Comparison of ENCODE assay signal across 8 cellular contexts in the genomic region with DNA sequence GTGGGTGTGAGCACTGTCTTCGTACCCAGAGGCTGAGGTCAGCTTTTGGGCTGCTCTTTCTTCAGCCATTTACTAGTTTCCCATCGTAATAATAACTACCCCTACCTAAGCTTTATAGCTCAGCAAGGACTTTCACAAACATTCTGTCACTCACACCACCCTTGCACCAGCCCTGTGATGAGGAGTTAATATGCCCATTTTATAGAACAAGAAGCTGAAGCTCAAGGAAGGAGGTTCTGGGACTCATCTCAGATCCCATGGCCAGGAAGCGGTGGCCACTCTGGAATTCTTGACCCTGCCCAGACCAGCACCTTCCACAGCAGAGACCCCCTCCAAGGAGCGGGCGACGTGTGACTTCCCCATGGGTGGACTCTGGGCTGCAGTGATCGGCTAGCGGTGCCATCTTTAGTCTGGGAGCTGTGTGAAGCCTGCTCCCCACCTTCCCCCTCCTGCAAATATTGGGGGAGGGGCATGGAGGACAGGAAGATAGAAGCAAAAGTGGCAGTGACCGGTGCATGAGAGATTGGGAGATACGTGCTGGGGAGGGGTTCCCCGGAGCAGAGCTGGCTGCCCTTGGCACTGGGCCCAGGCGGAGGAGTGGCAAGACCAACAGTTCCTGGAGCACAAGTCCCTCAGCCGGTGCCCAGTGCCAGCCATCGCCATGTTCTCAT.
DNase-seq lines count a peak whose midpoint lies in the region; ATAC-seq and TF ChIP-seq lines count a peak whose summit lies in the region.

No MANE protein-coding gene starts in this region.

- no peak overlapping the region for H3K4me3 ChIP-seq in muscle layer of colon (ENCODE audit: low read depth in 1 of 2, low read length in 2 of 2)

- H3K4me1 Mint-ChIP-seq in activated T-helper 1 cell treated with anti-CD3 and anti-CD28 coated beads, Interleukin-12 subunit alpha, Interleukin-12 subunit beta, Interleukin-2, Interleukin-4 antibody, amounts not matched to agents 30 ng/mL and 10 ng/mL and 1 ng/mL, durations not matched to agents 14 hours and 24 hours and 36 hours (ENCODE audit: low read depth), result peaks cover 19% of the 10 kb centered on the region

- no peaks in the 10 kb centered on the region for H3K27me3 ChIP-seq in muscle layer of colon (ENCODE audit: control insufficient read depth in 1 of 2, insufficient read depth in 2 of 2, low read length in 2 of 2)

- no peak for ATAC-seq in GM18867 (IDR thresholded peaks at IDR 0.05; ENCODE audit: unreplicated experiment)

- no peaks in the 10 kb centered on the region for H3K36me3 Mint-ChIP-seq in activated T-helper 1 cell treated with anti-CD3 and anti-CD28 coated beads, Interleukin-12 subunit alpha, Interleukin-12 subunit beta, Interleukin-2, Interleukin-4 antibody, amounts not matched to agents 30 ng/mL and 10 ng/mL and 1 ng/mL, durations not matched to agents 14 hours and 24 hours and 36 hours (ENCODE audit: low read depth)

- DNase-seq in NCI-H1092 treated with DMSO at 0.1 percent for 48 hours (lab: John Stamatoyannopoulos, UW) (peak; percentile 77), cerebellar cortex (ENCODE audit: low spot score) (peak; percentile 62), NOMO-1 (lab: John Stamatoyannopoulos, UW; ENCODE audit: unreplicated experiment in 2 of 2) (no peak)
- DNase-seq in central memory CD4-positive, alpha-beta T cell, result no peak
- DNase-seq in activated T-helper 1 cell treated with anti-CD3 and anti-CD28 coated beads, Interleukin-12 subunit alpha, Interleukin-12 subunit beta, Interleukin-2, Interleukin-4 antibody, amounts not matched to agents 30 ng/mL and 10 ng/mL and 1 ng/mL, durations not matched to agents 14 hours and 24 hours and 36 hours (ENCODE audit: low spot score), result no peak

- H3K9me3 Mint-ChIP-seq in activated T-helper 1 cell treated with anti-CD3 and anti-CD28 coated beads, Interleukin-12 subunit alpha, Interleukin-12 subunit beta, Interleukin-2, Interleukin-4 antibody, amounts not matched to agents 30 ng/mL and 10 ng/mL and 1 ng/mL, durations not matched to agents 14 hours and 24 hours and 36 hours, result no peaks in the 10 kb centered on the region

- no peak for TF ChIP-seq CTCF in C4-2B (conservative IDR thresholded peaks at IDR 0.05)

- H3K27ac Mint-ChIP-seq in activated T-helper 1 cell treated with anti-CD3 and anti-CD28 coated beads, Interleukin-12 subunit alpha, Interleukin-12 subunit beta, Interleukin-2, Interleukin-4 antibody, amounts not matched to agents 30 ng/mL and 10 ng/mL and 1 ng/mL, durations not matched to agents 14 hours and 24 hours and 36 hours, result no peak overlapping the region

- peaks cover 49% of the 10 kb centered on the region for H3K4me1 ChIP-seq in muscle layer of colon (ENCODE audit: insufficient read depth, low read length)

- no peak overlapping the region for H3K9ac ChIP-seq in muscle layer of colon (ENCODE audit: low read length)

- no peaks in the 10 kb centered on the region for H3K36me3 ChIP-seq in muscle layer of colon (ENCODE audit: insufficient read depth, low read length)

- intact Hi-C loops in activated T-helper 1 cell treated with anti-CD3 and anti-CD28 coated beads, Interleukin-12 subunit alpha, Interleukin-12 subunit beta, Interleukin-2, Interleukin-4 antibody, amounts not matched to agents 30 ng/mL and 10 ng/mL and 1 ng/mL, durations not matched to agents 14 hours and 24 hours and 36 hours (cut with micrococcal nuclease), result no loop called here

- H3K27me3 Mint-ChIP-seq in activated T-helper 1 cell treated with anti-CD3 and anti-CD28 coated beads, Interleukin-12 subunit alpha, Interleukin-12 subunit beta, Interleukin-2, Interleukin-4 antibody, amounts not matched to agents 30 ng/mL and 10 ng/mL and 1 ng/mL, durations not matched to agents 14 hours and 24 hours and 36 hours (ENCODE audit: insufficient read depth), result peaks cover 2% of the 10 kb centered on the region

- no peak overlapping the region for H3K4me3 Mint-ChIP-seq in activated T-helper 1 cell treated with anti-CD3 and anti-CD28 coated beads, Interleukin-12 subunit alpha, Interleukin-12 subunit beta, Interleukin-2, Interleukin-4 antibody, amounts not matched to agents 30 ng/mL and 10 ng/mL and 1 ng/mL, durations not matched to agents 14 hours and 24 hours and 36 hours

- H3K9me3 ChIP-seq in muscle layer of colon (ENCODE audit: low read length), result no peaks in the 10 kb centered on the region

- H3K27ac ChIP-seq in C4-2B, result peak overlapping the region; percentile 100
- peak overlapping the region; percentile 80 for H3K27ac ChIP-seq in muscle layer of colon (ENCODE audit: low read depth, low read length)

Comparison
In these comparisons a context has a peak if more than half of its experiments do, and no peak if none do; other contexts are left out.
1. DNase-seq: peak in NCI-H1092 treated with DMSO at 0.1 percent for 48 hours (single experiment) and cerebellar cortex (single experiment); none in central memory CD4-positive, alpha-beta T cell (single experiment), activated T-helper 1 cell treated with anti-CD3 and anti-CD28 coated beads, Interleukin-12 subunit alpha, Interleukin-12 subunit beta, Interleukin-2, Interleukin-4 antibody, amounts not matched to agents 30 ng/mL and 10 ng/mL and 1 ng/mL, durations not matched to agents 14 hours and 24 hours and 36 hours (single experiment) and NOMO-1 (0 of 2).